ENCODE assay signal across 8 cellular contexts in the genomic region with DNA sequence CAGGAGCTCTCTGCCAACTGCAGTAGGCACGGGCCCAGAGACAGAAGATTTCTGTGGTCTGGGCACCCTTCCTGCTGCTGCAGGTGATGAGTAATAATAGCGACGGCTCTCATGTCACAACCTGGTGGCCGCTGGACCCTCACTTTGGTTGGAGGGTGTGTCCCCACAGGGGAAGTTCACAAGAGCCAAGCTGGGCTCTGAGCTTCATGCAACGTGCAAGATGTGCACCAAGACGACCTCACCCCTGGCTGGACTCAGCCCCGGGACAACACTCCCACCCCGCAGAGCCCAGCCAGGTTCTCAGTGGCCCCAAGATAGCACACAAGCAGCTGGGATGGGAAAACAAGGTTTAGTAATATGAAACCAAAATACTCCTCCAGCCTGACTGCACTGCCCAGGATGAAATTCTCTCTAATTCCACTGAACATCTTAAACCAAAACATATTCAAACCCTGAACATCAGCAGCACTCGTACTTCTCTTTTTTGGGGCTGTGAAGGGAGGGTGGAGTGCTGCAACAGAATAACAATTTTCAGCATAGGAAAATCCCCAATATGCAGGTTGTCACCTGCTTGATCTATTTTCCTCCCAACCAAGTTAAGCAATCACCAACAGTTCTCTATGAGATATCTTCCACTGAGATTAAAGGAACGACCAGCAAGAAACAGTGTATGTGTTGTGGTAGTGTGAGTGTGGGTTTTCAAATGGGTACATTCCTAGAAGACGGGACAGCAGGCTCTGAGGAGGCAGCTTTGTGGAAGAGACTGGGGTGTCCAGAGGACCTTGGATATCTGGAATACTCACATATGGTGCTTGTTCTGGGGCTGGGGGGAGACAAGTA. TPM values are rescaled to one million over a fixed set of nuclear protein-coding genes. Genes with fewer than 3 reads are reported as not detected.
A peak's percentile ranks its signal among the peaks of the same experiment; 100 is the strongest.
DNase-seq lines count a peak whose midpoint lies in the region; ATAC-seq and TF ChIP-seq lines count a peak whose summit lies in the region.

No MANE protein-coding gene starts in this region.

- peaks cover 8% of the 10 kb centered on the region in 2 donors for H3K36me3 Mint-ChIP-seq in CD14-positive monocyte
- H3K36me3 Mint-ChIP-seq in activated naive CD8-positive, alpha-beta T cell treated with anti-CD3 and anti-CD28 coated beads, Interleukin-2, amount 10 ng/mL, durations not matched to agents 7 days and 5 days: peaks cover 70% of the 10 kb centered on the region

- H3K4me3 Mint-ChIP-seq in CD14-positive monocyte: peak overlapping the region; percentile 17 to 64
- peak overlapping the region; percentile 53 for H3K4me3 Mint-ChIP-seq in activated naive CD8-positive, alpha-beta T cell treated with anti-CD3 and anti-CD28 coated beads, Interleukin-2, amount 10 ng/mL, durations not matched to agents 7 days and 5 days

- intact Hi-C loops in CD14-positive monocyte (cut with micrococcal nuclease): loop anchor here in 1 of 2 donors (10.0 kb wide), 1 partner anchor 48 kb away; no protein-coding TSS in a partner anchor

- H3K9me3 Mint-ChIP-seq in CD14-positive monocyte: no peaks in the 10 kb centered on the region
- no peaks in the 10 kb centered on the region for H3K9me3 Mint-ChIP-seq in activated naive CD8-positive, alpha-beta T cell treated with anti-CD3 and anti-CD28 coated beads, Interleukin-2, amount 10 ng/mL, durations not matched to agents 7 days and 5 days

- peak overlapping the region in 6 of 7 donors; percentile 15 to 80 (median 51) for H3K27ac Mint-ChIP-seq in CD14-positive monocyte
- peak overlapping the region; percentile 80 for H3K27ac Mint-ChIP-seq in activated naive CD8-positive, alpha-beta T cell treated with anti-CD3 and anti-CD28 coated beads, Interleukin-2, amount 10 ng/mL, durations not matched to agents 7 days and 5 days

- DNase-seq in CD14-positive monocyte (ENCODE audit: low spot score) (peak; percentile 55), foreskin melanocyte (no peak), SHP77 treated with DMSO at 0.1 percent for 48 hours (lab: John Stamatoyannopoulos, UW) (no peak), NCI-H226 (no peak), SKM-1 treated with dmso at 0.1 percent for 144 hours (lab: John Stamatoyannopoulos, UW; ENCODE audit: unreplicated experiment) (no peak)
- DNase-seq in activated naive CD8-positive, alpha-beta T cell treated with anti-CD3 and anti-CD28 coated beads, Interleukin-2, amount 10 ng/mL, durations not matched to agents 7 days and 5 days: no peak

- H3K27me3 Mint-ChIP-seq in CD14-positive monocyte (ENCODE audit: low read depth in 3 of 3): no peaks in the 10 kb centered on the region
- H3K27me3 Mint-ChIP-seq in activated naive CD8-positive, alpha-beta T cell treated with anti-CD3 and anti-CD28 coated beads, Interleukin-2, amount 10 ng/mL, durations not matched to agents 7 days and 5 days: no peaks in the 10 kb centered on the region

- H3K4me1 Mint-ChIP-seq in CD14-positive monocyte: peaks cover 33% of the 10 kb centered on the region
- H3K4me1 Mint-ChIP-seq in activated naive CD8-positive, alpha-beta T cell treated with anti-CD3 and anti-CD28 coated beads, Interleukin-2, amount 10 ng/mL, durations not matched to agents 7 days and 5 days: peaks cover 59% of the 10 kb centered on the region

- POLR2A ChIA-PET in activated naive CD8-positive, alpha-beta T cell treated with anti-CD3 and anti-CD28 coated beads, Interleukin-2, amount 10 ng/mL, durations not matched to agents 7 days and 5 days (lab: Charles Lee): interaction anchor here (1.1 to 2.0 kb wide), 4 partner anchors 22 to 88 kb away, joined by 4 to 6 read pairs (median 5); no protein-coding TSS in a partner anchor

- peak; percentile 60 for ATAC-seq in GM19324 (IDR thresholded peaks at IDR 0.05; ENCODE audit: low FRiP score, unreplicated experiment)
- ATAC-seq in HG03378 (IDR thresholded peaks at IDR 0.05; ENCODE audit: unreplicated experiment): peak; percentile 48
- peak; percentile 31 for ATAC-seq in activated naive CD8-positive, alpha-beta T cell treated with anti-CD3 and anti-CD28 coated beads, Interleukin-2, amount 10 ng/mL, durations not matched to agents 7 days and 5 days (ENCODE audit: low read depth)

- no peak for TF ChIP-seq CTCF in CD14-positive monocyte (IDR thresholded peaks at IDR 0.05)

RNA-seq across cellular contexts. Expression of a gene that starts 26.5 kb away (rescaled TPM):
- polyA plus RNA-seq in CD14-positive monocyte: 1 to 10 TPM in 1 of 2 donors, under 1 TPM in 1; 0.58 to 1.1 TPM
- total RNA-seq in activated naive CD8-positive, alpha-beta T cell treated with anti-CD3 and anti-CD28 coated beads, Interleukin-2, amount 10 ng/mL, durations not matched to agents 7 days and 5 days: 100 to 1,000 TPM; 121 to 128 TPM
